8 cellular contexts compared by ENCODE assay signal in genomic region chr9:23826120-23826629, GRCh38. TPM values are rescaled to one million over a fixed set of nuclear protein-coding genes. Genes with fewer than 3 reads are reported as not detected.
DNase-seq lines count a peak whose midpoint lies in the region; ATAC-seq and TF ChIP-seq lines count a peak whose summit lies in the region.

Gene ELAVL2 (minus strand): TSS chr9:23826240. CDS start chr9:23762234, 64,006 bp downstream.

- intact Hi-C loops in thyroid gland (cut with DNase I), result no loop called here

- peak within 1 kb of the TSS; percentile 64 for H3K9ac ChIP-seq in neural cell (ENCODE audit: low read length)

- H3K27ac Mint-ChIP-seq in activated naive CD4-positive, alpha-beta T cell treated with anti-CD3 and anti-CD28 coated beads, Interleukin-2, amount 50 U/mL, for 24 hours, result peak within 1 kb of the TSS; percentile 25

- no peaks in the 10 kb centered on the region for H3F3A ChIP-seq in neural cell (ENCODE audit: insufficient read depth, low read length, poor library complexity, severe bottlenecking)

- H3K4me1 ChIP-seq in thyroid gland, result peaks cover 2 to 16% of the 10 kb centered on the region in 2 donors

- H3K4me1 Mint-ChIP-seq in activated naive CD4-positive, alpha-beta T cell treated with anti-CD3 and anti-CD28 coated beads, Interleukin-2, amount 50 U/mL, for 24 hours, result no peaks in the 10 kb centered on the region

- H3K4me3 Mint-ChIP-seq in activated naive CD4-positive, alpha-beta T cell treated with anti-CD3 and anti-CD28 coated beads, Interleukin-2, amount 50 U/mL, for 24 hours, result no peak within 1 kb of the TSS

- peak; percentile 89 for DNase-seq in NCI-H2227 treated with DMSO at 0.1 percent for 48 hours (lab: John Stamatoyannopoulos, UW)
- DNase-seq in germinal center (ENCODE audit: low spot score), result peak; percentile 23
- DNase-seq in thyroid gland, result peak; percentile 89 to 92
- DNase-seq in SKM-1 (lab: John Stamatoyannopoulos, UW; ENCODE audit: unreplicated experiment), result no peak
- no peak for DNase-seq in DMS153 (lab: John Stamatoyannopoulos, UW)

- H3K9me2 ChIP-seq in neural cell (ENCODE audit: insufficient read depth, low read length), result no peaks in the 10 kb centered on the region

- ATAC-seq in GM18505 (IDR thresholded peaks at IDR 0.05; ENCODE audit: unreplicated experiment), result peak; percentile 83

- peak within 1 kb of the TSS; percentile 66 for H3K4me2 ChIP-seq in neural cell (ENCODE audit: low read length)

- no peaks in the 10 kb centered on the region for H3K36me3 Mint-ChIP-seq in activated naive CD4-positive, alpha-beta T cell treated with anti-CD3 and anti-CD28 coated beads, Interleukin-2, amount 50 U/mL, for 24 hours

- peak; percentile 57 for TF ChIP-seq EP300 in neural cell (conservative IDR thresholded peaks at IDR 0.05; ENCODE audit: poor library complexity, severe bottlenecking)

- H3K79me2 ChIP-seq in neural cell (replicated peaks; ENCODE audit: insufficient read depth, low read length), result peaks cover 38% of the 10 kb centered on the region

- peaks cover 7% of the 10 kb centered on the region for H3K9me3 Mint-ChIP-seq in activated naive CD4-positive, alpha-beta T cell treated with anti-CD3 and anti-CD28 coated beads, Interleukin-2, amount 50 U/mL, for 24 hours

- peaks cover 42% of the 10 kb centered on the region for H3K27me3 ChIP-seq in neural cell (ENCODE audit: insufficient read depth, low read depth, low read length)
- H3K27me3 ChIP-seq in thyroid gland, result peaks cover 27% of the 10 kb centered on the region

- H3K4me3 ChIP-seq in neural cell (ENCODE audit: low read length), result peak within 1 kb of the TSS; percentile 90
- H3K4me3 ChIP-seq in thyroid gland (replicated peaks in 1 of 3), result peak within 1 kb of the TSS in 2 of 3 donors; percentile 10 to 19

- H3K27ac ChIP-seq in neural cell (ENCODE audit: low read length) (peak within 1 kb of the TSS; percentile 64), thyroid gland (no peak within 1 kb of the TSS)

- peak; percentile 56 for TF ChIP-seq RAD21 in neural cell (conservative IDR thresholded peaks at IDR 0.05)

- peaks cover 15% of the 10 kb centered on the region for H4K20me1 ChIP-seq in neural cell (ENCODE audit: insufficient read depth)

- H2AFZ ChIP-seq in neural cell (ENCODE audit: low read depth, low read length), result peak within 1 kb of the TSS; percentile 63

- H3K27me3 Mint-ChIP-seq in activated naive CD4-positive, alpha-beta T cell treated with anti-CD3 and anti-CD28 coated beads, Interleukin-2, amount 50 U/mL, for 24 hours, result peaks cover 44% of the 10 kb centered on the region

- H3K9me3 ChIP-seq in neural cell (ENCODE audit: low read length) (no peaks in the 10 kb centered on the region), thyroid gland (no peaks in the 10 kb centered on the region)

- WGBS in thyroid gland, 2 donors, result 3 to 5% methylated on average over 26 to 30 of the region's 30 CpGs

- H3K36me3 ChIP-seq in neural cell (ENCODE audit: insufficient read depth, low read length) (no peaks in the 10 kb centered on the region), thyroid gland (no peaks in the 10 kb centered on the region)

- TF ChIP-seq POLR2A in GM18505 (IDR thresholded peaks at IDR 0.05; ENCODE audit: borderline replicate concordance, extremely low read depth, insufficient read depth, insufficient read length), result no peak
- TF ChIP-seq POLR2A in thyroid gland (IDR thresholded peaks at IDR 0.05), result no peak

- TF ChIP-seq CTCF in neural cell (IDR thresholded peaks at IDR 0.05; ENCODE audit: poor library complexity, severe bottlenecking) (peak; percentile 76), thyroid gland (IDR thresholded peaks at IDR 0.05) (no peak)

TF ChIP-seq in neural cell, 6 proteins besides CTCF, POLR2A, EP300 and RAD21:
- TF ChIP-seq REST (IDR thresholded peaks at IDR 0.05; ENCODE audit: borderline replicate concordance) (peak; percentile 95), EZH2 (IDR thresholded peaks at IDR 0.05; ENCODE audit: borderline replicate concordance, insufficient read depth, low read length, poor library complexity, severe bottlenecking) (no peak), SMC3 (conservative IDR thresholded peaks at IDR 0.05; ENCODE audit: poor library complexity) (peak; percentile 65), TAF1 (IDR thresholded peaks at IDR 0.05; ENCODE audit: low read depth) (peak; percentile 99), POLR2AphosphoS5 (IDR thresholded peaks at IDR 0.05) (peak; percentile 97), MXI1 (conservative IDR thresholded peaks at IDR 0.05; ENCODE audit: poor library complexity, severe bottlenecking) (peak; percentile 93)

RNA-seq across cellular contexts. Expression of gene ELAVL2, which starts in this region (rescaled TPM):
- polyA plus RNA-seq in neural cell, result 80.8 and 106 TPM in 2 replicates
- polyA minus RNA-seq in neural cell, result 215 and 230 TPM in 2 replicates
- under 1 TPM in 3 of 4 donors, not detected in 1; 0.24 to 0.33 (median 0.27) TPM for total RNA-seq in thyroid gland

Comparison
In these comparisons a context has a peak if more than half of its experiments do, and no peak if none do; other contexts are left out.
1. Peak in DNase-seq and H3K4me3 ChIP-seq in thyroid gland; RNA of the gene not detected or under 1 TPM.
2. DNase-seq: peak in NCI-H2227 treated with DMSO at 0.1 percent for 48 hours (single experiment) and germinal center (single experiment); none in SKM-1 (single experiment) and DMS153 (single experiment).